Comparison of ENCODE assay signal across 8 cellular contexts in genomic region chr20:46568570-46569129, GRCh38. TPM values are rescaled to one million over a fixed set of nuclear protein-coding genes. Genes with fewer than 3 reads are reported as not detected.
DNase-seq lines count a peak whose midpoint lies in the region; ATAC-seq and TF ChIP-seq lines count a peak whose summit lies in the region.

No MANE protein-coding gene starts in this region.

- H3K27ac ChIP-seq in HEK293 (ENCODE audit: extremely low read depth, low read depth, low read length) (no peak overlapping the region), gastrocnemius medialis (no peak overlapping the region)

- intact Hi-C loops in gastrocnemius medialis (cut with DNase I; ENCODE audit: low total_unique reads), result no loop called here

- ATAC-seq in gastrocnemius medialis, result peak in 1 of 2 donors; percentile 55
- ATAC-seq in GM21529 (IDR thresholded peaks at IDR 0.05; ENCODE audit: unreplicated experiment), result no peak
- no peak for ATAC-seq in GM19023 (IDR thresholded peaks at IDR 0.05; ENCODE audit: unreplicated experiment)
- no peak for ATAC-seq in HG03139 (IDR thresholded peaks at IDR 0.05; ENCODE audit: unreplicated experiment)
- ATAC-seq in HG03460 (IDR thresholded peaks at IDR 0.05; ENCODE audit: unreplicated experiment), result no peak

- no peaks in the 10 kb centered on the region for H3K36me3 ChIP-seq in HEK293 (ENCODE audit: control insufficient read depth in 2 of 2, insufficient read depth in 1 of 2, low read length in 2 of 2)
- no peaks in the 10 kb centered on the region for H3K36me3 ChIP-seq in gastrocnemius medialis

- no peak overlapping the region for H3K4me3 ChIP-seq in HEK293 (ENCODE audit: low read depth, low read length)
- H3K4me3 ChIP-seq in gastrocnemius medialis, result no peak overlapping the region

- H3K9me3 ChIP-seq in HEK293 (ENCODE audit: control insufficient read depth, insufficient read depth, low read depth, low read length) (no peaks in the 10 kb centered on the region), gastrocnemius medialis (no peaks in the 10 kb centered on the region)

- no peaks in the 10 kb centered on the region for H3K27me3 ChIP-seq in gastrocnemius medialis

- TF ChIP-seq CTCF in HEK293 (tag by site-specific recombination; IDR thresholded peaks at IDR 0.05) (no peak), gastrocnemius medialis (IDR thresholded peaks at IDR 0.05 in 4 of 5, conservative IDR thresholded peaks at IDR 0.05 in 1 of 5) (no peak)

- H3K4me1 ChIP-seq in HEK293 (ENCODE audit: control insufficient read depth, insufficient read depth, low read length) (0 out of 2 replicates have a peak, but pooled peaks cover 2% of the 10 kb centered on the region), gastrocnemius medialis (peaks cover 0 to 6% of the 10 kb centered on the region in 2 donors)

- in situ Hi-C loops in gastrocnemius medialis (cut with MboI; ENCODE audit: low sequenced_read_pairs in 4 of 4), result no loop called here

- CTCF ChIA-PET in HEK293 (lab: Yijun Ruan, JAX), result interaction anchor here (0.6 to 0.7 kb wide), 2 partner anchors 28 to 71 kb away, joined by 3 to 4 read pairs; no protein-coding TSS in a partner anchor

- peak; percentile 87 for DNase-seq in RPMI8226
- DNase-seq in globus pallidus (ENCODE audit: low spot score), result peak; percentile 97
- DNase-seq in gastrocnemius medialis, result peak; percentile 15 to 58

- no peak for TF ChIP-seq POLR2A in gastrocnemius medialis (IDR thresholded peaks at IDR 0.05)

- POLR2A ChIA-PET in HEK293 (lab: Yijun Ruan, JAX), result no interaction called here

TF ChIP-seq in HEK293, 187 proteins besides CTCF, POLR2A, EP300 and RAD21 (continues in another document):
- TF ChIP-seq PBX3 (CRISPR knock-in tag; IDR thresholded peaks at IDR 0.05), result no peak
- no peak for TF ChIP-seq ZNF555 (tag by site-specific recombination; conservative IDR thresholded peaks at IDR 0.05)
- no peak for TF ChIP-seq ZNF416 (tag by site-specific recombination; IDR thresholded peaks at IDR 0.05)
- TF ChIP-seq GFI1B (tag by site-specific recombination; IDR thresholded peaks at IDR 0.05), result no peak
- no peak for TF ChIP-seq ZNF610 (tag by site-specific recombination; IDR thresholded peaks at IDR 0.05; ENCODE audit: borderline replicate concordance)
- TF ChIP-seq HOXD13 (CRISPR knock-in tag; IDR thresholded peaks at IDR 0.05; ENCODE audit: borderline replicate concordance), result no peak
- TF ChIP-seq ZNF24 (tag by site-specific recombination; IDR thresholded peaks at IDR 0.05), result no peak
- TF ChIP-seq IKZF3 (tag by site-specific recombination; IDR thresholded peaks at IDR 0.05), result peak; percentile 48; the same call in 1 of the 2 replicates
- TF ChIP-seq ZNF488 (tag by site-specific recombination; IDR thresholded peaks at IDR 0.05), result no peak
- no peak for TF ChIP-seq INSM2 (tag by site-specific recombination; IDR thresholded peaks at IDR 0.05)
- no peak for TF ChIP-seq ZNF521 (tag by site-specific recombination; IDR thresholded peaks at IDR 0.05)
- no peak for TF ChIP-seq ZNF133 (tag by site-specific recombination; IDR thresholded peaks at IDR 0.05)
- TF ChIP-seq ZNF155 (tag by site-specific recombination; IDR thresholded peaks at IDR 0.05), result no peak
- peak; percentile 98 for TF ChIP-seq SCRT2 (tag by site-specific recombination; IDR thresholded peaks at IDR 0.05)
- TF ChIP-seq ZBTB49 (tag by site-specific recombination; IDR thresholded peaks at IDR 0.05; ENCODE audit: low read depth), result no peak
- no peak for TF ChIP-seq OVOL3 (tag by site-specific recombination; IDR thresholded peaks at IDR 0.05)
- TF ChIP-seq OSR2 (tag by site-specific recombination; IDR thresholded peaks at IDR 0.05), result peak; percentile 32; the same call in 1 of the 2 replicates
- TF ChIP-seq ZNF449 (tag by site-specific recombination; IDR thresholded peaks at IDR 0.05), result no peak
- no peak for TF ChIP-seq ZNF26 (tag by site-specific recombination; IDR thresholded peaks at IDR 0.05)
- no peak for TF ChIP-seq ZNF704 (tag by site-specific recombination; IDR thresholded peaks at IDR 0.05)
- TF ChIP-seq HOXC10 (CRISPR knock-in tag; IDR thresholded peaks at IDR 0.05), result no peak
- TF ChIP-seq ZNF571 (tag by site-specific recombination; IDR thresholded peaks at IDR 0.05), result no peak
- TF ChIP-seq ZNF214 (tag by site-specific recombination; IDR thresholded peaks at IDR 0.05; ENCODE audit: borderline replicate concordance), result no peak

RNA-seq across cellular contexts. Expression of gene OCSTAMP, which starts 18.2 kb away (rescaled TPM):
- not detected for total RNA-seq in gastrocnemius medialis

RNA-seq across cellular contexts. Expression of gene ZNF334, which starts 55.3 kb away (rescaled TPM):
- under 1 TPM in 2 of 4 donors, not detected in 2; 0.15 to 0.18 TPM for total RNA-seq in gastrocnemius medialis

Comparison
In these comparisons a context has a peak if more than half of its experiments do, and no peak if none do; other contexts are left out.
1. DNase-seq: peak in every context shown above with its lines; median percentile 97 in globus pallidus; 87 in RPMI8226; 36 in gastrocnemius medialis.